Comparison of ENCODE assay signal across 13 cellular contexts in genomic region chr9:113634597-113635515, GRCh38.
DNase-seq lines count a peak whose midpoint lies in the region; ATAC-seq and TF ChIP-seq lines count a peak whose summit lies in the region.
"Had no signal": no experiment of that assay in that cellular context is flagged by ENCODE, and none has a peak within 500 bp of the region (broad histone marks: within the 10 kb centered on the region; RNA-seq: fewer than 3 reads in every experiment).

No MANE protein-coding gene starts in this region.

- H3K9me3 ChIP-seq in RWPE2 (ENCODE audit: severe bottlenecking) (no peaks in the 10 kb centered on the region), PC-9 (ENCODE audit: insufficient read depth, low read depth) (no peaks in the 10 kb centered on the region)
- H3K9me3 ChIP-seq: body of pancreas, testis had no signal

- TF ChIP-seq POLR2A in GM18505 (IDR thresholded peaks at IDR 0.05; ENCODE audit: borderline replicate concordance, extremely low read depth, insufficient read depth, insufficient read length) = no peak

- H3K79me2 ChIP-seq in PC-9 (ENCODE audit: low read depth) = no peaks in the 10 kb centered on the region

- no peaks in the 10 kb centered on the region for H3K9me2 ChIP-seq in PC-9 (ENCODE audit: insufficient read depth)

- H3K4me3 ChIP-seq in RWPE2 (ENCODE audit: severe bottlenecking) (no peak overlapping the region), PC-9 (no peak overlapping the region)
- H3K4me3 ChIP-seq: body of pancreas, SK-N-MC, testis had no signal

- no TSS peak for BruUV-seq in PC-9 (replicated peaks; lab: Mats Ljungman, UMichigan)

- POLR2A ChIA-PET in PC-9 (lab: Charles Lee; ENCODE audit: unreplicated experiment) = interaction anchor here (0.7 kb wide), 1 partner anchor 13 kb away, joined by 6 read pairs; no protein-coding TSS in a partner anchor

- H3K4me2 ChIP-seq in PC-9 = no peak overlapping the region

- 0 out of 2 replicates have a peak, but pooled peaks cover 4% of the 10 kb centered on the region for H3F3A ChIP-seq in PC-9 (ENCODE audit: insufficient read depth, low read depth)

- TF ChIP-seq CTCF in RWPE2 (IDR thresholded peaks at IDR 0.05; ENCODE audit: poor library complexity, severe bottlenecking) (no peak), PC-9 (conservative IDR thresholded peaks at IDR 0.05) (no peak)

- H3K27me3 ChIP-seq in RWPE2 (ENCODE audit: insufficient read depth, poor library complexity, severe bottlenecking) = no peaks in the 10 kb centered on the region
- H3K27me3 ChIP-seq in PC-9 (ENCODE audit: insufficient read depth, low read depth) = no peaks in the 10 kb centered on the region
- H3K27me3 ChIP-seq: body of pancreas, testis had no signal

- peak; percentile 23 for DNase-seq in HT1080 (ENCODE audit: low read depth)
- peak; percentile 9 for DNase-seq in RWPE2 (ENCODE audit: low spot score)
- DNase-seq in iPS-NIHi11 (ENCODE audit: low spot score) = peak; percentile 33
- DNase-seq in pulmonary artery endothelial cell (ENCODE audit: low read depth, low spot score) = peak; percentile 81
- DNase-seq in PC-9 = no peak
- no peak for DNase-seq in MV-4-11 (lab: John Stamatoyannopoulos, UW)
- no peak for DNase-seq in DMS153 (lab: John Stamatoyannopoulos, UW)
- DNase-seq: activated T-cell treated with anti-CD3 and anti-CD28 coated beads, Interleukin-2, amount 50 U/mL, for 72 hours; NCI-H1417; testis had no signal

- ATAC-seq in RWPE2 (ENCODE audit: low read depth) (no peak), GM18505 (IDR thresholded peaks at IDR 0.05; ENCODE audit: unreplicated experiment) (no peak)
- ATAC-seq: activated T-cell treated with anti-CD3 and anti-CD28 coated beads, Interleukin-2, amount 50 U/mL, for 72 hours; body of pancreas had no signal

- H3K27ac ChIP-seq in RWPE2 (ENCODE audit: poor library complexity, severe bottlenecking) = no peak overlapping the region
- H3K27ac ChIP-seq in PC-9 = no peak overlapping the region
- H3K27ac ChIP-seq: body of pancreas, SK-N-MC, testis had no signal

- no peaks in the 10 kb centered on the region for H4K20me1 ChIP-seq in PC-9 (ENCODE audit: insufficient read depth)

- H3K4me1 ChIP-seq in RWPE2 (ENCODE audit: insufficient read depth, poor library complexity, severe bottlenecking) (no peaks in the 10 kb centered on the region), PC-9 (replicated peaks; ENCODE audit: insufficient read depth) (no peaks in the 10 kb centered on the region)
- H3K4me1 ChIP-seq: body of pancreas had no signal

- H3K36me3 ChIP-seq in RWPE2 (ENCODE audit: low read depth) = no peaks in the 10 kb centered on the region
- H3K36me3 ChIP-seq in PC-9 (ENCODE audit: low read depth) = no peaks in the 10 kb centered on the region

- intact Hi-C loops in PC-9 (cut with micrococcal nuclease; ENCODE audit: unreplicated experiment) = no loop called here

- H2AFZ ChIP-seq in PC-9 = no peak overlapping the region

- CTCF ChIA-PET in PC-9 (lab: Charles Lee) = no interaction called here

Comparison
In these comparisons a context has a peak if more than half of its experiments do, and no peak if none do; other contexts are left out.
1. DNase-seq: peak in HT1080 (single experiment), RWPE2 (single experiment), iPS-NIHi11 (single experiment) and pulmonary artery endothelial cell (single experiment); none in PC-9 (0 of 2), MV-4-11 (single experiment) and DMS153 (single experiment).